ENCODE assay signal across 1 cellular context in genomic region chr11:13105237-13105844, GRCh38.
TF ChIP-seq lines count a peak whose summit lies in the region.

No MANE protein-coding gene starts in this region.

TF ChIP-seq in GM23338, 12 proteins besides CTCF, POLR2A, EP300 and RAD21 (continued from another document):
- TF ChIP-seq, protein P1, sequence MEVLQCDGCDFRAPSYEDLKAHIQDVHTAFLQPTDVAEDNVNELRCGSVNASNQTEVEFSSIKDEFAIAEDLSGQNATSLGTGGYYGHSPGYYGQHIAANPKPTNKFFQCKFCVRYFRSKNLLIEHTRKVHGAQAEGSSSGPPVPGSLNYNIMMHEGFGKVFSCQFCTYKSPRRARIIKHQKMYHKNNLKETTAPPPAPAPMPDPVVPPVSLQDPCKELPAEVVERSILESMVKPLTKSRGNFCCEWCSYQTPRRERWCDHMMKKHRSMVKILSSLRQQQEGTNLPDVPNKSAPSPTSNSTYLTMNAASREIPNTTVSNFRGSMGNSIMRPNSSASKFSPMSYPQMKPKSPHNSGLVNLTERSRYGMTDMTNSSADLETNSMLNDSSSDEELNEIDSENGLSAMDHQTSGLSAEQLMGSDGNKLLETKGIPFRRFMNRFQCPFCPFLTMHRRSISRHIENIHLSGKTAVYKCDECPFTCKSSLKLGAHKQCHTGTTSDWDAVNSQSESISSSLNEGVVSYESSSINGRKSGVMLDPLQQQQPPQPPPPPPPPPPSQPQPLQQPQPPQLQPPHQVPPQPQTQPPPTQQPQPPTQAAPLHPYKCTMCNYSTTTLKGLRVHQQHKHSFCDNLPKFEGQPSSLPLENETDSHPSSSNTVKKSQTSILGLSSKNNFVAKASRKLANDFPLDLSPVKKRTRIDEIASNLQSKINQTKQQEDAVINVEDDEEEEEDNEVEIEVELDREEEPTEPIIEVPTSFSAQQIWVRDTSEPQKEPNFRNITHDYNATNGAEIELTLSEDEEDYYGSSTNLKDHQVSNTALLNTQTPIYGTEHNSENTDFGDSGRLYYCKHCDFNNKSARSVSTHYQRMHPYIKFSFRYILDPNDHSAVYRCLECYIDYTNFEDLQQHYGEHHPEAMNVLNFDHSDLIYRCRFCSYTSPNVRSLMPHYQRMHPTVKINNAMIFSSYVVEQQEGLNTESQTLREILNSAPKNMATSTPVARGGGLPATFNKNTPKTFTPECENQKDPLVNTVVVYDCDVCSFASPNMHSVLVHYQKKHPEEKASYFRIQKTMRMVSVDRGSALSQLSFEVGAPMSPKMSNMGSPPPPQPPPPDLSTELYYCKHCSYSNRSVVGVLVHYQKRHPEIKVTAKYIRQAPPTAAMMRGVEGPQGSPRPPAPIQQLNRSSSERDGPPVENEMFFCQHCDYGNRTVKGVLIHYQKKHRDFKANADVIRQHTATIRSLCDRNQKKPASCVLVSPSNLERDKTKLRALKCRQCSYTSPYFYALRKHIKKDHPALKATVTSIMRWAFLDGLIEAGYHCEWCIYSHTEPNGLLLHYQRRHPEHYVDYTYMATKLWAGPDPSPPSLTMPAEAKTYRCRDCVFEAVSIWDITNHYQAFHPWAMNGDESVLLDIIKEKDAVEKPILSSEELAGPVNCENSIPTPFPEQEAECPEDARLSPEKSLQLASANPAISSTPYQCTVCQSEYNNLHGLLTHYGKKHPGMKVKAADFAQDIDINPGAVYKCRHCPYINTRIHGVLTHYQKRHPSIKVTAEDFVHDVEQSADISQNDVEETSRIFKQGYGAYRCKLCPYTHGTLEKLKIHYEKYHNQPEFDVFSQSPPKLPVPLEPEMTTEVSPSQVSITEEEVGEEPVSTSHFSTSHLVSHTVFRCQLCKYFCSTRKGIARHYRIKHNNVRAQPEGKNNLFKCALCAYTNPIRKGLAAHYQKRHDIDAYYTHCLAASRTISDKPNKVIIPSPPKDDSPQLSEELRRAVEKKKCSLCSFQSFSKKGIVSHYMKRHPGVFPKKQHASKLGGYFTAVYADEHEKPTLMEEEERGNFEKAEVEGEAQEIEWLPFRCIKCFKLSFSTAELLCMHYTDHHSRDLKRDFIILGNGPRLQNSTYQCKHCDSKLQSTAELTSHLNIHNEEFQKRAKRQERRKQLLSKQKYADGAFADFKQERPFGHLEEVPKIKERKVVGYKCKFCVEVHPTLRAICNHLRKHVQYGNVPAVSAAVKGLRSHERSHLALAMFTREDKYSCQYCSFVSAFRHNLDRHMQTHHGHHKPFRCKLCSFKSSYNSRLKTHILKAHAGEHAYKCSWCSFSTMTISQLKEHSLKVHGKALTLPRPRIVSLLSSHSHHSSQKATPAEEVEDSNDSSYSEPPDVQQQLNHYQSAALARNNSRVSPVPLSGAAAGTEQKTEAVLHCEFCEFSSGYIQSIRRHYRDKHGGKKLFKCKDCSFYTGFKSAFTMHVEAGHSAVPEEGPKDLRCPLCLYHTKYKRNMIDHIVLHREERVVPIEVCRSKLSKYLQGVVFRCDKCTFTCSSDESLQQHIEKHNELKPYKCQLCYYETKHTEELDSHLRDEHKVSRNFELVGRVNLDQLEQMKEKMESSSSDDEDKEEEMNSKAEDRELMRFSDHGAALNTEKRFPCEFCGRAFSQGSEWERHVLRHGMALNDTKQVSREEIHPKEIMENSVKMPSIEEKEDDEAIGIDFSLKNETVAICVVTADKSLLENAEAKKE (CRISPR knock-in tag; IDR thresholded peaks at IDR 0.05), result no peak
- no peak for TF ChIP-seq ZNF331 (CRISPR knock-in tag; IDR thresholded peaks at IDR 0.05; ENCODE audit: low read depth)
- no peak for TF ChIP-seq ETS1 (IDR thresholded peaks at IDR 0.05)
- TF ChIP-seq EZH2phosphoT487 (IDR thresholded peaks at IDR 0.05; ENCODE audit: unreplicated experiment), result no peak
- no peak for TF ChIP-seq STAT1 (IDR thresholded peaks at IDR 0.05; ENCODE audit: unreplicated experiment)
- TF ChIP-seq NANOG (IDR thresholded peaks at IDR 0.05; ENCODE audit: borderline replicate concordance), result no peak
- no peak for TF ChIP-seq ZNF114 (CRISPR knock-in tag; IDR thresholded peaks at IDR 0.05)
